ENCODE assay signal across 24 cellular contexts in the genomic region with DNA sequence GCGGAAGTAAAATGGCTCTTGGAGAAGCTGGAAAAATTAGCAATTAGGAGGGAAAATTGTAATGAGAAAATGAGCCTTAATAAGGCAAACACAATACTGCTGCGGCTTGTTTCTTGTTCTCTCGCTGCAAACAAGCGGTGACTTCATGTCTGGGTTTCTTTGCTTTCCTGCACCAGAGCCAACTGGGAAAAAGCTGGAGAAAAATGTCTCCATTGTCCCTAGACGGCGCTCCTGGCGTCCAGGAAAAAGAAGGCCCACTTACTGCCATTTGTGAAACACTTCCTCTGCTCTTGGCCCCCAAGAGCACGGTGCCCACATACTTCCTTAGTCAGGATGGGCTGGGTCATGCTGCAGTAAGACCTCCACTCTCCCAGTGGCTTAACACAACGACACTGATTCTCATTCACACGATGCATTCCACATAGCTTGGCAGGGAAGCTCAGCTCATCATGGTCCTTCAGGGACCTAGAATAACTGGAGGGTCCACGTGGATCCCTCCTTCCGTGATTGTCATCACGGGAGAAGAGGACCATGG.
A peak's percentile ranks its signal among the peaks of the same experiment; 100 is the strongest.
DNase-seq lines count a peak whose midpoint lies in the region; ATAC-seq, FAIRE-seq and TF ChIP-seq lines count a peak whose summit lies in the region.
"Had no signal": no experiment of that assay in that cellular context is flagged by ENCODE, and none has a peak within 500 bp of the region (broad histone marks: within the 10 kb centered on the region; RNA-seq: fewer than 3 reads in every experiment).

No MANE protein-coding gene starts in this region.

- H3K79me2 ChIP-seq in mesendoderm (ENCODE audit: control insufficient read depth, insufficient read depth, low read length): no peaks in the 10 kb centered on the region

- H3K27ac Mint-ChIP-seq in chondrocyte (ENCODE audit: unreplicated experiment): no peak overlapping the region

- DNase-seq in NCI-H748 (lab: John Stamatoyannopoulos, UW; ENCODE audit: unreplicated experiment) (peak; percentile 44), NCI-H748 treated with DMSO at 0.1 percent for 48 hours (lab: John Stamatoyannopoulos, UW) (no peak), chondrocyte (ENCODE audit: low spot score) (peak; percentile 42), mesendoderm (no peak), pons (ENCODE audit: low spot score) (peak; percentile 66), GM12892 (ENCODE audit: insufficient read length) (no peak)
- DNase-seq in activated CD4-positive, alpha-beta T cell treated with anti-CD3 and anti-CD28 coated beads for 4 hours: no peak
- DNase-seq: ACHN, Calu3, GF-D8, H7, Karpas-422, NCI-H1092 treated with DMSO at 0.1 percent for 48 hours, NCI-H1436, NCI-H187, NCI-H2081 treated with DMSO at 0.1 percent for 48 hours, NCI-H524, NCI-H82, RPMI8226, SHP77 had no signal

- no peak overlapping the region for H2BK15ac ChIP-seq in mesendoderm (replicated peaks; ENCODE audit: low read depth)

- no peak overlapping the region for H4K5ac ChIP-seq in mesendoderm (ENCODE audit: low read length)

- no peaks in the 10 kb centered on the region for H3K36me3 ChIP-seq in mesendoderm (ENCODE audit: control insufficient read depth, insufficient read depth, low read length)

- H3K79me1 ChIP-seq in mesendoderm (ENCODE audit: low read length): no peaks in the 10 kb centered on the region

- no CpG with 5 or more reads among the region's 13 CpGs for WGBS in mesendoderm (ENCODE audit: extremely low coverage, insufficient coverage, low lambda C conversion rate)

- H3K56ac ChIP-seq in mesendoderm (ENCODE audit: low read length): no peak overlapping the region

- no peak overlapping the region for H3K4me2 ChIP-seq in mesendoderm (ENCODE audit: low read length)

- H2AK5ac ChIP-seq in mesendoderm (ENCODE audit: low read length): no peak overlapping the region

- H3K4me1 Mint-ChIP-seq in chondrocyte (ENCODE audit: low read depth): peaks cover 7% of the 10 kb centered on the region

- TF ChIP-seq POLR2A in GM12892 (IDR thresholded peaks at IDR 0.05; ENCODE audit: low read depth, low read length): no peak

- no peak overlapping the region for H3K18ac ChIP-seq in mesendoderm (ENCODE audit: low read length)

- H3K4me3 Mint-ChIP-seq in chondrocyte (ENCODE audit: unreplicated experiment): no peak overlapping the region

- no peak overlapping the region for H2BK5ac ChIP-seq in mesendoderm (ENCODE audit: low read length)

- H3K9ac ChIP-seq in mesendoderm (ENCODE audit: low read length): no peak overlapping the region

- H4K8ac ChIP-seq in mesendoderm (ENCODE audit: low read depth, low read length): no peak overlapping the region

- no peak overlapping the region for H3K4ac ChIP-seq in mesendoderm (ENCODE audit: low read depth, low read length)

- H3K4me3 ChIP-seq in mesendoderm (ENCODE audit: low read length): no peak overlapping the region

- no peak overlapping the region for H3K27ac ChIP-seq in mesendoderm (ENCODE audit: low read depth, low read length)
- H3K27ac ChIP-seq: 22Rv1 had no signal

- TF ChIP-seq CTCF in chondrocyte (IDR thresholded peaks at IDR 0.05): no peak

- H3K9me3 Mint-ChIP-seq in chondrocyte (ENCODE audit: low read depth): no peaks in the 10 kb centered on the region

- H3K4me1 ChIP-seq in mesendoderm (ENCODE audit: control insufficient read depth, low read depth, low read length): no peaks in the 10 kb centered on the region

- H3K27me3 Mint-ChIP-seq in chondrocyte (ENCODE audit: low read depth): no peaks in the 10 kb centered on the region

- FAIRE-seq in GM12892 (lab: Jason Lieb, UNC): no peak
- FAIRE-seq: GM12891, GM19239 had no signal

- ATAC-seq in HG03139 (IDR thresholded peaks at IDR 0.05; ENCODE audit: unreplicated experiment): no peak

- no peaks in the 10 kb centered on the region for H3K27me3 ChIP-seq in mesendoderm (ENCODE audit: insufficient read depth, low read length, poor library complexity)

- H2BK120ac ChIP-seq in mesendoderm (ENCODE audit: low read depth, low read length): no peak overlapping the region

- no peaks in the 10 kb centered on the region for H3K36me3 Mint-ChIP-seq in chondrocyte (ENCODE audit: low read depth)

- H3K23ac ChIP-seq in mesendoderm (ENCODE audit: low read length): peak overlapping the region; percentile 24

Comparison
In these comparisons a context has a peak if more than half of its experiments do, and no peak if none do; other contexts are left out.
1. DNase-seq: peak in NCI-H748 (single experiment), chondrocyte (single experiment) and pons (single experiment); none in NCI-H748 treated with DMSO at 0.1 percent for 48 hours (single experiment), mesendoderm (single experiment), activated CD4-positive, alpha-beta T cell treated with anti-CD3 and anti-CD28 coated beads for 4 hours (0 of 2) and GM12892 (single experiment).